In the genomic region with DNA sequence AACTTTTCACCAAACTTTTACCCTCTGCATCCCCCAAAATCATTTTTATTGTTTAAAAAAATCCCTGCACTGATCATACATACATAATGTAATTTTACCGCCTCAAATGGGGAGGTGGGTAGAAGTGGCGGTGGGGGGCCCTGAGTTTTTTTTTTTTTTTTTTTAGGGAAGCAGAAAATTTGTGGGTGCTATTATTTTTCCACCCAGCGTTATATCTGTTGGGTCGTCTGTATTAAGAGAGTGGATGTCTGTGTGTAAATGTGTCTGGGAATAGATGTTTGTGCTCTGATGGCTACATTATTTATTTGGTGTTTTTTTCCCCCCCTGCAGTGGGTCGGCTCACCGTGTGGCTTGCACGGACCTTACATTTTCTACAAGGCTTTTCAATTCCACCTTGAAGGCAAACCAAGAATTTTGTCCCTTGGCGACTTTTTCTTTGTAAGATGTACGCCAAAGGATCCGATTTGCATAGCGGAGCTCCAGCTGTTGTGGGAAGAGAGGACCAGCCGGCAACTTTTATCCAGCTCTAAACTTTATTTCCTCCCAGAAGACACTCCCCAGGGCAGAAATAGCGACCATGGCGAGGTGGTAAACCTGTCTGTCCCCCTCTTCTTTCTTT, we compare ENCODE assay signal across 8 cellular contexts. TPM values are rescaled to one million over a fixed set of nuclear protein-coding genes. Genes with fewer than 3 reads are reported as not detected.
A peak's percentile ranks its signal among the peaks of the same experiment; 100 is the strongest.
DNase-seq lines count a peak whose midpoint lies in the region; ATAC-seq and TF ChIP-seq lines count a peak whose summit lies in the region.

No MANE protein-coding gene starts in this region.

- H3K27ac ChIP-seq in ACC112 (ENCODE audit: low read depth, low read length): peak overlapping the region; percentile 78
- H3K27ac ChIP-seq in GM23338 (ENCODE audit: low read depth): no peak overlapping the region
- peak overlapping the region; percentile 21 for H3K27ac ChIP-seq in parathyroid adenoma

- CTCF ChIA-PET in activated CD4-positive, alpha-beta memory T cell treated with anti-CD3 and anti-CD28 coated beads for 36 hours (lab: Charles Lee): interaction anchor here (0.5 to 3.6 kb wide), 19 partner anchors 20 to 512 kb away, joined by 3 to 22 read pairs (median 5); no protein-coding TSS in a partner anchor

- H3F3A ChIP-seq in GM23338 (replicated peaks; ENCODE audit: low read depth): no peaks in the 10 kb centered on the region

- H4K20me1 ChIP-seq in GM23338 (replicated peaks; ENCODE audit: insufficient read depth): no peaks in the 10 kb centered on the region

- H3K36me3 ChIP-seq in ACC112 (ENCODE audit: insufficient read depth, low read length) (no peaks in the 10 kb centered on the region), GM23338 (ENCODE audit: insufficient read depth) (no peaks in the 10 kb centered on the region), parathyroid adenoma (ENCODE audit: control insufficient read depth, insufficient read depth, low read length) (no peaks in the 10 kb centered on the region)

- H3K27me3 ChIP-seq in ACC112 (ENCODE audit: insufficient read depth, low read length) (no peaks in the 10 kb centered on the region), GM23338 (ENCODE audit: insufficient read depth) (peaks cover 50% of the 10 kb centered on the region), parathyroid adenoma (ENCODE audit: control insufficient read depth, insufficient read depth, low read length) (no peaks in the 10 kb centered on the region)

- no peaks in the 10 kb centered on the region for H3K9me3 ChIP-seq in parathyroid adenoma (ENCODE audit: control insufficient read depth, low read length)

- peak overlapping the region; percentile 93 for H3K4me3 Mint-ChIP-seq in GM23338
- H3K4me3 Mint-ChIP-seq in activated CD4-positive, alpha-beta memory T cell treated with anti-CD3 and anti-CD28 coated beads for 36 hours: peak overlapping the region; percentile 90

- intact Hi-C loops in activated CD4-positive, alpha-beta memory T cell treated with anti-CD3 and anti-CD28 coated beads for 36 hours (cut with micrococcal nuclease): loop anchor here (1.0 to 10.0 kb wide), 6 partner anchors 61 to 1997 kb away; partner anchors contain the start of genes CCDC6, EGR2 and NRBF2

- POLR2A ChIA-PET in activated CD4-positive, alpha-beta memory T cell treated with anti-CD3 and anti-CD28 coated beads for 36 hours (lab: Charles Lee): interaction anchor here (0.7 to 6.5 kb wide), 13 partner anchors 33 to 342 kb away, joined by 3 to 268 read pairs (median 9); no protein-coding TSS in a partner anchor

- H3K4me1 ChIP-seq in ACC112 (ENCODE audit: control insufficient read depth, insufficient read depth, low read length, unreplicated experiment) (peaks cover 36% of the 10 kb centered on the region), GM23338 (ENCODE audit: insufficient read depth) (peaks cover 34% of the 10 kb centered on the region), parathyroid adenoma (no peaks in the 10 kb centered on the region)

- TF ChIP-seq CTCF in GM23338 (conservative IDR thresholded peaks at IDR 0.05; ENCODE audit: low read depth in 2 of 2): no peak
- no peak for TF ChIP-seq CTCF in parathyroid adenoma (IDR thresholded peaks at IDR 0.05)

- no peak overlapping the region for H3K27ac Mint-ChIP-seq in GM23338
- peak overlapping the region; percentile 95 for H3K27ac Mint-ChIP-seq in activated CD4-positive, alpha-beta memory T cell treated with anti-CD3 and anti-CD28 coated beads for 36 hours

- no peak overlapping the region for H3K9ac ChIP-seq in parathyroid adenoma

- ATAC-seq in GM23338 (peak; percentile 4; the same call in 2 of the 3 replicates), GM18858 (IDR thresholded peaks at IDR 0.05; ENCODE audit: unreplicated experiment) (no peak)

- peak; percentile 64 for DNase-seq in GM23338 (ENCODE audit: low spot score)
- no peak for DNase-seq in activated CD4-positive, alpha-beta memory T cell treated with anti-CD3 and anti-CD28 coated beads for 36 hours
- DNase-seq in germinal center (ENCODE audit: low spot score): peak; percentile 26
- no peak for DNase-seq in DMS153 (lab: John Stamatoyannopoulos, UW)
- no peak for DNase-seq in pons (ENCODE audit: low spot score)

- H3K4me2 ChIP-seq in GM23338: peak overlapping the region; percentile 99
- peak overlapping the region; percentile 90 for H3K4me2 ChIP-seq in parathyroid adenoma (ENCODE audit: low read length)

- H2AFZ ChIP-seq in ACC112 (ENCODE audit: low read length, unreplicated experiment) (peak overlapping the region; percentile 100), GM23338 (no peak overlapping the region), parathyroid adenoma (no peak overlapping the region)

- H3K27me3 Mint-ChIP-seq in GM23338 (ENCODE audit: insufficient read depth, low read depth, poor library complexity): peaks cover 50% of the 10 kb centered on the region
- H3K27me3 Mint-ChIP-seq in activated CD4-positive, alpha-beta memory T cell treated with anti-CD3 and anti-CD28 coated beads for 36 hours: no peaks in the 10 kb centered on the region

- H3K79me2 ChIP-seq in ACC112 (ENCODE audit: control insufficient read depth, insufficient read depth, low read length, unreplicated experiment) (peaks cover 31% of the 10 kb centered on the region), GM23338 (replicated peaks; ENCODE audit: insufficient read depth) (no peaks in the 10 kb centered on the region; the same call in 1 of the 2 replicates), parathyroid adenoma (no peaks in the 10 kb centered on the region)

- H3K36me3 Mint-ChIP-seq in GM23338 (ENCODE audit: low read depth): no peaks in the 10 kb centered on the region; the same call in 2 of the 3 replicates
- H3K36me3 Mint-ChIP-seq in activated CD4-positive, alpha-beta memory T cell treated with anti-CD3 and anti-CD28 coated beads for 36 hours: peaks cover 25% of the 10 kb centered on the region

- H3K4me1 Mint-ChIP-seq in GM23338: peaks cover 42% of the 10 kb centered on the region
- peaks cover 48% of the 10 kb centered on the region for H3K4me1 Mint-ChIP-seq in activated CD4-positive, alpha-beta memory T cell treated with anti-CD3 and anti-CD28 coated beads for 36 hours (ENCODE audit: low read depth)

- H3K4me3 ChIP-seq in ACC112 (ENCODE audit: low read depth, low read length) (peak overlapping the region; percentile 90), GM23338 (peak overlapping the region; percentile 76), parathyroid adenoma (ENCODE audit: low read depth, low read length) (peak overlapping the region; percentile 69)

- no peaks in the 10 kb centered on the region for H3K9me2 ChIP-seq in GM23338 (ENCODE audit: insufficient read depth)

- H3K9me3 Mint-ChIP-seq in GM23338: no peaks in the 10 kb centered on the region
- no peaks in the 10 kb centered on the region for H3K9me3 Mint-ChIP-seq in activated CD4-positive, alpha-beta memory T cell treated with anti-CD3 and anti-CD28 coated beads for 36 hours

TF ChIP-seq in GM23338, 12 proteins besides CTCF, POLR2A, EP300 and RAD21:
- no peak for TF ChIP-seq ZNF331 (CRISPR knock-in tag; IDR thresholded peaks at IDR 0.05; ENCODE audit: low read depth)
- no peak for TF ChIP-seq POLR2AphosphoS5 (IDR thresholded peaks at IDR 0.05; ENCODE audit: low read depth)
- no peak for TF ChIP-seq REST (IDR thresholded peaks at IDR 0.05; ENCODE audit: unreplicated experiment)
- TF ChIP-seq, protein P1, sequence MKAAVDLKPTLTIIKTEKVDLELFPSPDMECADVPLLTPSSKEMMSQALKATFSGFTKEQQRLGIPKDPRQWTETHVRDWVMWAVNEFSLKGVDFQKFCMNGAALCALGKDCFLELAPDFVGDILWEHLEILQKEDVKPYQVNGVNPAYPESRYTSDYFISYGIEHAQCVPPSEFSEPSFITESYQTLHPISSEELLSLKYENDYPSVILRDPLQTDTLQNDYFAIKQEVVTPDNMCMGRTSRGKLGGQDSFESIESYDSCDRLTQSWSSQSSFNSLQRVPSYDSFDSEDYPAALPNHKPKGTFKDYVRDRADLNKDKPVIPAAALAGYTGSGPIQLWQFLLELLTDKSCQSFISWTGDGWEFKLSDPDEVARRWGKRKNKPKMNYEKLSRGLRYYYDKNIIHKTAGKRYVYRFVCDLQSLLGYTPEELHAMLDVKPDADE (IDR thresholded peaks at IDR 0.05): no peak
- no peak for TF ChIP-seq JUNB (IDR thresholded peaks at IDR 0.05; ENCODE audit: unreplicated experiment)
- TF ChIP-seq NANOG (IDR thresholded peaks at IDR 0.05; ENCODE audit: borderline replicate concordance): no peak
- TF ChIP-seq EZH2phosphoT487 (IDR thresholded peaks at IDR 0.05; ENCODE audit: unreplicated experiment): no peak

RNA-seq across cellular contexts. Expression of gene ARID5B, which starts 0.4 kb away (rescaled TPM):
- total RNA-seq in GM23338 (2014; rRNA removed; shearing (Covaris generic)): 1.3 and 1.5 TPM in 2 replicates
- polyA plus RNA-seq in GM23338 (2016; fragmentation: Nextera tagmentation; extraction: Ambion mirVana): 1.6 and 2.2 TPM in 2 replicates
- 10 to 100 TPM; 79.4 to 79.6 TPM for total RNA-seq in activated CD4-positive, alpha-beta memory T cell treated with anti-CD3 and anti-CD28 coated beads for 36 hours

Comparison
In these comparisons a context has a peak if more than half of its experiments do, and no peak if none do; other contexts are left out.
1. DNase-seq: peak in GM23338 (single experiment) and germinal center (single experiment); none in activated CD4-positive, alpha-beta memory T cell treated with anti-CD3 and anti-CD28 coated beads for 36 hours (single experiment), DMS153 (single experiment) and pons (single experiment).
2. RNA of gene ARID5B, which starts 0.4 kb away (total RNA-seq): 79.4 to 79.6 TPM in activated CD4-positive, alpha-beta memory T cell treated with anti-CD3 and anti-CD28 coated beads for 36 hours; 1.3 to 1.5 TPM in GM23338; every median in the first group is over 10 times any median in the second.
3. Peak in every context shown above with its lines, with median percentiles within 50 percentile points of each other: H3K4me3 ChIP-seq.